In genomic region chr7:86900886-86901285, GRCh38 we compare ENCODE assay signal across 6 cellular contexts.
"Had no signal": no experiment of that assay in that cellular context is flagged by ENCODE, and none has a peak within 500 bp of the region (broad histone marks: within the 10 kb centered on the region; RNA-seq: fewer than 3 reads in every experiment).

No MANE protein-coding gene starts in this region.

- DNase-seq: H9, HCEC 1CT, KBM-7 had no signal

- H2AFZ ChIP-seq: GM23338 had no signal

- ATAC-seq: GM23338, HepG2 had no signal

- H3K4me3 ChIP-seq: GM23338 had no signal

- H3K4me2 ChIP-seq: GM23338 had no signal

- H3K27ac ChIP-seq: HL-60 had no signal
